In the genomic region with DNA sequence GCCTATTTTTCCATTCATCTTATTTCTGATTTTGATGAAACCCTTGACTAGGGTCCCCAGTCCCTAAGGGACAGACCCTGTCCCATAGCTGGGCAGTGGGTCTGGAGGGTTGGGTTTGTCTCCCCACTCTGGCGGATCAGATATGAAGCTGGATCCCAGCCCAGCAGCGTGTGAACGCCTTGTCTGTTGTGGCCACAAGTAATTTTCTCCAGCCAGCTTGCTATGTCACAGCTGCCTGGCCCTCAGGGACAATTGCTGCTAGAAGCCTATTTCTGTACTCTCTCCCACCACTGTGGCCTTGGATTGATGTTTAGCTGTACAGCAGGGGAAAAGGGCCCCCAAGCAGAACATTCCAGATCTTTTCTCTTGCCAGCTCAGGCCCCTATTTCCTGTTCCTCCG, we compare ENCODE assay signal across 2 cellular contexts.
TF ChIP-seq lines count a peak whose summit lies in the region.

No MANE protein-coding gene starts in this region.

TF ChIP-seq in SK-N-SH, 30 proteins besides CTCF, POLR2A, EP300 and RAD21 (continued from another document):
- TF ChIP-seq YY1 (IDR thresholded peaks at IDR 0.05; ENCODE audit: low read depth) (no peak), MEF2A (IDR thresholded peaks at IDR 0.05; ENCODE audit: borderline replicate concordance, low read depth) (no peak), NRF1 (IDR thresholded peaks at IDR 0.05; ENCODE audit: low read depth, low read length) (no peak), RCOR1 (IDR thresholded peaks at IDR 0.05; ENCODE audit: low read length) (peak; percentile 71), MXI1 (IDR thresholded peaks at IDR 0.05; ENCODE audit: low read depth, low read length) (0 out of 2 replicates have a peak, but pooled peaks have one; percentile 32)
- TF ChIP-seq, protein P1, sequence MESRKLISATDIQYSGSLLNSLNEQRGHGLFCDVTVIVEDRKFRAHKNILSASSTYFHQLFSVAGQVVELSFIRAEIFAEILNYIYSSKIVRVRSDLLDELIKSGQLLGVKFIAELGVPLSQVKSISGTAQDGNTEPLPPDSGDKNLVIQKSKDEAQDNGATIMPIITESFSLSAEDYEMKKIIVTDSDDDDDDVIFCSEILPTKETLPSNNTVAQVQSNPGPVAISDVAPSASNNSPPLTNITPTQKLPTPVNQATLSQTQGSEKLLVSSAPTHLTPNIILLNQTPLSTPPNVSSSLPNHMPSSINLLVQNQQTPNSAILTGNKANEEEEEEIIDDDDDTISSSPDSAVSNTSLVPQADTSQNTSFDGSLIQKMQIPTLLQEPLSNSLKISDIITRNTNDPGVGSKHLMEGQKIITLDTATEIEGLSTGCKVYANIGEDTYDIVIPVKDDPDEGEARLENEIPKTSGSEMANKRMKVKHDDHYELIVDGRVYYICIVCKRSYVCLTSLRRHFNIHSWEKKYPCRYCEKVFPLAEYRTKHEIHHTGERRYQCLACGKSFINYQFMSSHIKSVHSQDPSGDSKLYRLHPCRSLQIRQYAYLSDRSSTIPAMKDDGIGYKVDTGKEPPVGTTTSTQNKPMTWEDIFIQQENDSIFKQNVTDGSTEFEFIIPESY (IDR thresholded peaks at IDR 0.05; ENCODE audit: borderline replicate concordance, low read depth): no peak
TF ChIP-seq in SK-N-SH: peak in this region for 4.

TF ChIP-seq in SK-N-SH treated with all-trans-retinoic acid at 6 μM for 48 hours, 23 proteins besides CTCF, POLR2A, EP300 and RAD21 (continued from another document):
- TF ChIP-seq, protein P2, sequence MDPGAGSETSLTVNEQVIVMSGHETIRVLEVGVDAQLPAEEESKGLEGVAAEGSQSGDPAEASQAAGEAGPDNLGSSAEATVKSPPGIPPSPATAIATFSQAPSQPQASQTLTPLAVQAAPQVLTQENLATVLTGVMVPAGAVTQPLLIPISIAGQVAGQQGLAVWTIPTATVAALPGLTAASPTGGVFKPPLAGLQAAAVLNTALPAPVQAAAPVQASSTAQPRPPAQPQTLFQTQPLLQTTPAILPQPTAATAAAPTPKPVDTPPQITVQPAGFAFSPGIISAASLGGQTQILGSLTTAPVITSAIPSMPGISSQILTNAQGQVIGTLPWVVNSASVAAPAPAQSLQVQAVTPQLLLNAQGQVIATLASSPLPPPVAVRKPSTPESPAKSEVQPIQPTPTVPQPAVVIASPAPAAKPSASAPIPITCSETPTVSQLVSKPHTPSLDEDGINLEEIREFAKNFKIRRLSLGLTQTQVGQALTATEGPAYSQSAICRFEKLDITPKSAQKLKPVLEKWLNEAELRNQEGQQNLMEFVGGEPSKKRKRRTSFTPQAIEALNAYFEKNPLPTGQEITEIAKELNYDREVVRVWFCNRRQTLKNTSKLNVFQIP (CRISPR knock-in tag; IDR thresholded peaks at IDR 0.05; ENCODE audit: borderline replicate concordance, low read depth): no peak
- TF ChIP-seq TOX (CRISPR knock-in tag; IDR thresholded peaks at IDR 0.05; ENCODE audit: borderline replicate concordance) (no peak), ZNF8 (CRISPR knock-in tag; IDR thresholded peaks at IDR 0.05) (no peak), ZNF70 (CRISPR knock-in tag; IDR thresholded peaks at IDR 0.05) (no peak)
